ENCODE assay signal across 9 cellular contexts in genomic region chr5:141245250-141245717, GRCh38. TPM values are rescaled to one million over a fixed set of nuclear protein-coding genes. Genes with fewer than 3 reads are reported as not detected.
DNase-seq lines count a peak whose midpoint lies in the region; ATAC-seq and TF ChIP-seq lines count a peak whose summit lies in the region.
"Had no signal": no experiment of that assay in that cellular context is flagged by ENCODE, and none has a peak within 500 bp of the region (broad histone marks: within the 10 kb centered on the region; RNA-seq: fewer than 3 reads in every experiment).

PCDHB15 (plus strand) TSS chr5:141245395; CDS start chr5:141245579, 184 bp downstream.

- ATAC-seq in sciatic nerve: no peak

- H3K27ac Mint-ChIP-seq in osteocyte (ENCODE audit: unreplicated experiment): no peak within 1 kb of the TSS
- H3K27ac Mint-ChIP-seq in activated T-helper 2 cell treated with anti-CD3 and anti-CD28 coated beads, Interferon-gamma antibody, Interleukin-2, Interleukin-4, amounts not matched to agents 10 μg/mL and 5 μg/mL and 100 μg/mL, durations not matched to agents 14 hours and 24 hours and 36 hours: no peak within 1 kb of the TSS
- H3K27ac Mint-ChIP-seq: stimulated activated naive CD8-positive, alpha-beta T cell treated with anti-CD3 and anti-CD28 coated beads, Interleukin-15, Interleukin-2, amounts not matched to agents 100 ng/mL and 50 ng/mL, for 24 hours had no signal

- peak; percentile 22 for TF ChIP-seq CTCF in osteocyte (IDR thresholded peaks at IDR 0.05)

- peak; percentile 15 for DNase-seq in EH (ENCODE audit: low read depth)
- peak; percentile 19 for DNase-seq in NCI-H526 treated with DMSO at 0.1 percent for 48 hours (lab: John Stamatoyannopoulos, UW)
- peak; percentile 4 for DNase-seq in fibroblast of peridontal ligament (ENCODE audit: extremely low read depth)
- DNase-seq in osteocyte (ENCODE audit: extremely low spot score, unreplicated experiment): no peak
- no peak for DNase-seq in sciatic nerve (ENCODE audit: low spot score)
- DNase-seq in kidney glomerular epithelial cell (lab: John Stamatoyannopoulos, UW): no peak
- DNase-seq in NCI-H2107 (lab: John Stamatoyannopoulos, UW): no peak
- DNase-seq in activated T-helper 2 cell treated with anti-CD3 and anti-CD28 coated beads, Interferon-gamma antibody, Interleukin-2, Interleukin-4, amounts not matched to agents 10 μg/mL and 5 μg/mL and 100 μg/mL, durations not matched to agents 14 hours and 24 hours and 36 hours (ENCODE audit: low spot score): no peak

- H3K4me3 Mint-ChIP-seq in osteocyte (ENCODE audit: unreplicated experiment): peak within 1 kb of the TSS; percentile 55
- no peak within 1 kb of the TSS for H3K4me3 Mint-ChIP-seq in activated T-helper 2 cell treated with anti-CD3 and anti-CD28 coated beads, Interferon-gamma antibody, Interleukin-2, Interleukin-4, amounts not matched to agents 10 μg/mL and 5 μg/mL and 100 μg/mL, durations not matched to agents 14 hours and 24 hours and 36 hours (ENCODE audit: low read depth)
- H3K4me3 Mint-ChIP-seq: stimulated activated naive CD8-positive, alpha-beta T cell treated with anti-CD3 and anti-CD28 coated beads, Interleukin-15, Interleukin-2, amounts not matched to agents 100 ng/mL and 50 ng/mL, for 24 hours had no signal

- peaks cover 60% of the 10 kb centered on the region for H3K9me3 Mint-ChIP-seq in osteocyte (ENCODE audit: unreplicated experiment)
- H3K9me3 Mint-ChIP-seq in activated T-helper 2 cell treated with anti-CD3 and anti-CD28 coated beads, Interferon-gamma antibody, Interleukin-2, Interleukin-4, amounts not matched to agents 10 μg/mL and 5 μg/mL and 100 μg/mL, durations not matched to agents 14 hours and 24 hours and 36 hours: peaks cover 66% of the 10 kb centered on the region

- no peaks in the 10 kb centered on the region for H3K4me1 Mint-ChIP-seq in osteocyte (ENCODE audit: unreplicated experiment)
- H3K4me1 Mint-ChIP-seq in activated T-helper 2 cell treated with anti-CD3 and anti-CD28 coated beads, Interferon-gamma antibody, Interleukin-2, Interleukin-4, amounts not matched to agents 10 μg/mL and 5 μg/mL and 100 μg/mL, durations not matched to agents 14 hours and 24 hours and 36 hours (ENCODE audit: low read depth): no peaks in the 10 kb centered on the region

- peaks cover 22% of the 10 kb centered on the region for H3K36me3 Mint-ChIP-seq in osteocyte (ENCODE audit: unreplicated experiment)
- H3K36me3 Mint-ChIP-seq in activated T-helper 2 cell treated with anti-CD3 and anti-CD28 coated beads, Interferon-gamma antibody, Interleukin-2, Interleukin-4, amounts not matched to agents 10 μg/mL and 5 μg/mL and 100 μg/mL, durations not matched to agents 14 hours and 24 hours and 36 hours (ENCODE audit: low read depth): peaks cover 3% of the 10 kb centered on the region

- no peaks in the 10 kb centered on the region for H3K27me3 Mint-ChIP-seq in osteocyte (ENCODE audit: unreplicated experiment)
- no peaks in the 10 kb centered on the region for H3K27me3 Mint-ChIP-seq in activated T-helper 2 cell treated with anti-CD3 and anti-CD28 coated beads, Interferon-gamma antibody, Interleukin-2, Interleukin-4, amounts not matched to agents 10 μg/mL and 5 μg/mL and 100 μg/mL, durations not matched to agents 14 hours and 24 hours and 36 hours (ENCODE audit: low read depth)

- intact Hi-C loops in sciatic nerve (cut with DNase I): no loop called here
- intact Hi-C loops in activated T-helper 2 cell treated with anti-CD3 and anti-CD28 coated beads, Interferon-gamma antibody, Interleukin-2, Interleukin-4, amounts not matched to agents 10 μg/mL and 5 μg/mL and 100 μg/mL, durations not matched to agents 14 hours and 24 hours and 36 hours (cut with micrococcal nuclease): no loop called here

RNA-seq across cellular contexts. Expression of gene PCDHB15, which starts in this region (rescaled TPM):
- 4.3 and 4.4 TPM in 2 replicates for total RNA-seq in osteocyte
- total RNA-seq in sciatic nerve: 7.3 TPM
- not detected in 2 replicates for total RNA-seq in activated T-helper 2 cell treated with anti-CD3 and anti-CD28 coated beads, Interferon-gamma antibody, Interleukin-2, Interleukin-4, amounts not matched to agents 10 μg/mL and 5 μg/mL and 100 μg/mL, durations not matched to agents 14 hours and 24 hours and 36 hours

Comparison
In these comparisons a context has a peak if more than half of its experiments do, and no peak if none do; other contexts are left out.
1. DNase-seq: peak in EH (single experiment), NCI-H526 treated with DMSO at 0.1 percent for 48 hours (single experiment) and fibroblast of peridontal ligament (single experiment); none in osteocyte (single experiment), sciatic nerve (single experiment), kidney glomerular epithelial cell (single experiment), NCI-H2107 (single experiment) and activated T-helper 2 cell treated with anti-CD3 and anti-CD28 coated beads, Interferon-gamma antibody, Interleukin-2, Interleukin-4, amounts not matched to agents 10 μg/mL and 5 μg/mL and 100 μg/mL, durations not matched to agents 14 hours and 24 hours and 36 hours (single experiment).